In the genomic region with DNA sequence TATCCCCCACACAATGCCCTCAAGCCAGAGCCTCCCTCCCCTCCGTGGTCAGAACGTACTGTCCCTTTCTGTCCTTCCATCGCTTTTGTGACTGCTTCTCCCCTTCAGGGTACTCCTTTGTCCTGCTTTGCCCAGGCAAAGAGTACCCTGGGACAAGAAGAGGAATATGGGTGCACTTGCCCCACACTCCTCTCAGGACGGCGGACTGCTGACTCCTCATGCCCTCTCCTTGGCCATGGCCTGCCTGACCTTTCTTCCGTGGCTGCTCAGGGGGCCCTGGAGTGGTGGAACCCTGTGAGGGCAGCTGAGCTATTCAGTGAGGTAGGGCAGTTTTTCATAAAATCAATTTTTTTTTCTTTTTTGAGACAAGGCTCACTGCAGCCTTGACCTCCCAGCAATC, we compare ENCODE assay signal across 8 cellular contexts. TPM values are rescaled to one million over a fixed set of nuclear protein-coding genes. Genes with fewer than 3 reads are reported as not detected.
A peak's percentile ranks its signal among the peaks of the same experiment; 100 is the strongest.
DNase-seq lines count a peak whose midpoint lies in the region; ATAC-seq, FAIRE-seq and TF ChIP-seq lines count a peak whose summit lies in the region.

No MANE protein-coding gene starts in this region.

- CTCF ChIA-PET in activated naive CD4-positive, alpha-beta T cell treated with anti-CD3 and anti-CD28 coated beads, Interleukin-2, amount 10 ng/mL, durations not matched to agents 7 days and 5 days (lab: Charles Lee): no interaction called here

- WGBS in mesenchymal stem cell: 98% methylated on average over 5 of the region's 6 CpGs

- H3K4ac ChIP-seq in mesenchymal stem cell (ENCODE audit: low read depth in 1 of 2, low read length in 2 of 2): peak overlapping the region in 1 of 2 experiments; percentile 0

- H3K27me3 ChIP-seq in astrocyte (ENCODE audit: insufficient read depth, low read length) (no peaks in the 10 kb centered on the region), mesenchymal stem cell (ENCODE audit: control insufficient read depth in 1 of 2, insufficient read depth in 1 of 2, low read length in 2 of 2) (no peaks in the 10 kb centered on the region), tibial artery (no peaks in the 10 kb centered on the region)

- H2BK5ac ChIP-seq in mesenchymal stem cell (ENCODE audit: low read depth, low read length, poor library complexity, severe bottlenecking): no peak overlapping the region

- H3K18ac ChIP-seq in mesenchymal stem cell (ENCODE audit: low read depth in 1 of 2, low read length in 2 of 2): peak overlapping the region; percentile 14 to 50

- TF ChIP-seq CTCF in astrocyte (IDR thresholded peaks at IDR 0.05; ENCODE audit: insufficient read depth, low read depth, low read length) (no peak), tibial artery (IDR thresholded peaks at IDR 0.05) (no peak), mucosa of descending colon (IDR thresholded peaks at IDR 0.05) (no peak)

- intact Hi-C loops in tibial artery (cut with DNase I; ENCODE audit: low total_unique reads): loop anchor here (10.0 kb wide), 1 partner anchor 294 kb away; a partner anchor contains a TSS
- intact Hi-C loops in mucosa of descending colon (cut with DNase I, micrococcal nuclease): no loop called here

- H3K23ac ChIP-seq in mesenchymal stem cell (ENCODE audit: low read length in 2 of 2): peak overlapping the region in 1 of 2 experiments; percentile 1

- H3K79me1 ChIP-seq in mesenchymal stem cell (replicated peaks; ENCODE audit: low read length, poor library complexity, severe bottlenecking): peaks cover 33% of the 10 kb centered on the region

- no peak for DNase-seq in activated naive CD4-positive, alpha-beta T cell treated with anti-CD3 and anti-CD28 coated beads, Interleukin-2, amount 10 ng/mL, durations not matched to agents 7 days and 5 days
- DNase-seq in activated naive CD4-positive, alpha-beta T cell treated with anti-CD3 and anti-CD28 coated beads, Interleukin-2, amount 50 U/mL, for 16 hours: no peak
- DNase-seq in astrocyte (ENCODE audit: low read depth): no peak
- no peak for DNase-seq in mesenchymal stem cell
- DNase-seq in tibial artery: no peak
- no peak for DNase-seq in retina
- DNase-seq in mucosa of descending colon: no peak

- H3K79me2 ChIP-seq in astrocyte (ENCODE audit: insufficient read depth, low read length): peaks cover 53% of the 10 kb centered on the region

- H3K4me3 ChIP-seq in astrocyte (ENCODE audit: insufficient read depth, low read depth, low read length): no peak overlapping the region
- peak overlapping the region in 1 of 2 experiments; percentile 79 for H3K4me3 ChIP-seq in mesenchymal stem cell (ENCODE audit: insufficient read depth in 1 of 2, low read depth in 1 of 2, low read length in 2 of 2)
- H3K4me3 ChIP-seq in tibial artery: peak overlapping the region; percentile 2 to 58
- no peak overlapping the region for H3K4me3 ChIP-seq in mucosa of descending colon

- peak overlapping the region; percentile 80 for H3K27ac Mint-ChIP-seq in activated naive CD4-positive, alpha-beta T cell treated with anti-CD3 and anti-CD28 coated beads, Interleukin-2, amount 10 ng/mL, durations not matched to agents 7 days and 5 days
- H3K27ac Mint-ChIP-seq in astrocyte (ENCODE audit: unreplicated experiment): peak overlapping the region; percentile 83

- no peak overlapping the region for H4K8ac ChIP-seq in mesenchymal stem cell (ENCODE audit: low read length)

- H3K4me1 ChIP-seq in astrocyte (ENCODE audit: insufficient read depth, low read length): peaks cover 39% of the 10 kb centered on the region
- peaks cover 29% of the 10 kb centered on the region for H3K4me1 ChIP-seq in mesenchymal stem cell (ENCODE audit: control insufficient read depth, insufficient read depth, low read depth, low read length)
- H3K4me1 ChIP-seq in tibial artery: peaks cover 0 to 53% (median 41%) of the 10 kb centered on the region in 4 donors
- peaks cover 27% of the 10 kb centered on the region for H3K4me1 ChIP-seq in mucosa of descending colon (ENCODE audit: low read depth)

- peak overlapping the region in 1 of 2 experiments; percentile 46 for H3K14ac ChIP-seq in mesenchymal stem cell (ENCODE audit: low read length in 2 of 2)

- H2BK12ac ChIP-seq in mesenchymal stem cell (ENCODE audit: low read length in 2 of 2): peak overlapping the region in 1 of 2 experiments; percentile 38

- no peak overlapping the region for H4K91ac ChIP-seq in mesenchymal stem cell (ENCODE audit: low read length)

- FAIRE-seq in astrocyte (lab: Jason Lieb, UNC): no peak

- H3K4me3 Mint-ChIP-seq in activated naive CD4-positive, alpha-beta T cell treated with anti-CD3 and anti-CD28 coated beads, Interleukin-2, amount 10 ng/mL, durations not matched to agents 7 days and 5 days: peak overlapping the region; percentile 50
- no peak overlapping the region for H3K4me3 Mint-ChIP-seq in astrocyte (ENCODE audit: unreplicated experiment)

- H3K27ac ChIP-seq in astrocyte (ENCODE audit: low read depth, low read length) (no peak overlapping the region), mesenchymal stem cell (ENCODE audit: low read length, poor library complexity, severe bottlenecking) (no peak overlapping the region), tibial artery (peak overlapping the region; percentile 53 to 98)

- peaks cover 67% of the 10 kb centered on the region for H3K36me3 Mint-ChIP-seq in activated naive CD4-positive, alpha-beta T cell treated with anti-CD3 and anti-CD28 coated beads, Interleukin-2, amount 10 ng/mL, durations not matched to agents 7 days and 5 days
- peaks cover 13% of the 10 kb centered on the region for H3K36me3 Mint-ChIP-seq in astrocyte (ENCODE audit: low read depth, unreplicated experiment)

- H3K9ac ChIP-seq in astrocyte (ENCODE audit: low read length) (no peak overlapping the region), mesenchymal stem cell (ENCODE audit: low read length) (peak overlapping the region; percentile 95)

- H2BK15ac ChIP-seq in mesenchymal stem cell (ENCODE audit: low read depth, poor library complexity, severe bottlenecking): no peak overlapping the region

- no peaks in the 10 kb centered on the region for H3K9me3 Mint-ChIP-seq in activated naive CD4-positive, alpha-beta T cell treated with anti-CD3 and anti-CD28 coated beads, Interleukin-2, amount 10 ng/mL, durations not matched to agents 7 days and 5 days
- peaks cover 2% of the 10 kb centered on the region for H3K9me3 Mint-ChIP-seq in astrocyte (ENCODE audit: unreplicated experiment)

- no peaks in the 10 kb centered on the region for H3K9me3 ChIP-seq in astrocyte (ENCODE audit: insufficient read depth, low read depth, low read length)
- no peaks in the 10 kb centered on the region for H3K9me3 ChIP-seq in mesenchymal stem cell (ENCODE audit: control insufficient read depth, low read length)
- no peaks in the 10 kb centered on the region for H3K9me3 ChIP-seq in tibial artery
- H3K9me3 ChIP-seq in mucosa of descending colon: no peaks in the 10 kb centered on the region

- H2AK5ac ChIP-seq in mesenchymal stem cell (ENCODE audit: low read length, severe bottlenecking): peak overlapping the region; percentile 1

- H2BK120ac ChIP-seq in mesenchymal stem cell (ENCODE audit: low read depth, low read length): no peak overlapping the region

- no peak for ATAC-seq in GM18870 (IDR thresholded peaks at IDR 0.05; ENCODE audit: unreplicated experiment)
- no peak for ATAC-seq in mucosa of descending colon

- no peak overlapping the region for H2AFZ ChIP-seq in astrocyte (ENCODE audit: low read depth, low read length)
- no peak overlapping the region for H2AFZ ChIP-seq in mesenchymal stem cell (ENCODE audit: low read depth, low read length)

- peak overlapping the region; percentile 85 for H3K4me2 ChIP-seq in astrocyte (ENCODE audit: low read length)
- no peak overlapping the region for H3K4me2 ChIP-seq in mesenchymal stem cell (ENCODE audit: low read length, poor library complexity, severe bottlenecking)

- peaks cover 13% of the 10 kb centered on the region for H4K20me1 ChIP-seq in astrocyte (ENCODE audit: insufficient read depth, low read length)

- H3K36me3 ChIP-seq in astrocyte (ENCODE audit: insufficient read depth, low read length) (peaks cover 26% of the 10 kb centered on the region), mesenchymal stem cell (ENCODE audit: control insufficient read depth in 1 of 2, insufficient read depth in 2 of 2, low read depth in 1 of 2, low read length in 2 of 2) (peaks cover 32 to 61% of the 10 kb centered on the region in 2 experiments), tibial artery (peaks cover 47 to 59% (median 51%) of the 10 kb centered on the region in 3 donors), mucosa of descending colon (ENCODE audit: low read depth) (peaks cover 4% of the 10 kb centered on the region)

- H3K27me3 Mint-ChIP-seq in activated naive CD4-positive, alpha-beta T cell treated with anti-CD3 and anti-CD28 coated beads, Interleukin-2, amount 10 ng/mL, durations not matched to agents 7 days and 5 days: peaks cover 6% of the 10 kb centered on the region
- no peaks in the 10 kb centered on the region for H3K27me3 Mint-ChIP-seq in astrocyte (ENCODE audit: low read depth, unreplicated experiment)

- peaks cover 75% of the 10 kb centered on the region for H3K4me1 Mint-ChIP-seq in activated naive CD4-positive, alpha-beta T cell treated with anti-CD3 and anti-CD28 coated beads, Interleukin-2, amount 10 ng/mL, durations not matched to agents 7 days and 5 days
- H3K4me1 Mint-ChIP-seq in astrocyte (ENCODE audit: low read depth, unreplicated experiment): peaks cover 34% of the 10 kb centered on the region

RNA-seq across cellular contexts. Expression of a gene that starts 18.7 kb away (rescaled TPM):
- 9.0 and 11.5 TPM in 2 replicates for total RNA-seq in astrocyte
- 20.1 TPM for polyA plus RNA-seq in mesenchymal stem cell (2013, experiment 1 of 2)
- 19.7 TPM for polyA plus RNA-seq in mesenchymal stem cell (2013, experiment 2 of 2)
- 10 to 100 TPM in 1 of 3 donors, 1 to 10 TPM in 1, not detected in 1; 2.2 to 12.6 TPM for total RNA-seq in mucosa of descending colon

Comparison
In these comparisons a context has a peak if more than half of its experiments do, and no peak if none do; other contexts are left out.
1. H3K27ac ChIP-seq: peak in tibial artery (2 of 2); none in astrocyte (single experiment) and mesenchymal stem cell (single experiment).
2. H3K4me3 ChIP-seq: peak in tibial artery (2 of 2); none in astrocyte (single experiment) and mucosa of descending colon (single experiment).